ENCODE assay signal across 18 cellular contexts in genomic region chr12:76042147-76042546, GRCh38.
"Had no signal": no experiment of that assay in that cellular context is flagged by ENCODE, and none has a peak within 500 bp of the region (broad histone marks: within the 10 kb centered on the region; RNA-seq: fewer than 3 reads in every experiment).

No MANE protein-coding gene starts in this region.

- H3K36me3 Mint-ChIP-seq: memory B cell had no signal

- H3K27me3 ChIP-seq: dorsolateral prefrontal cortex had no signal

- FAIRE-seq: astrocyte, bronchial epithelial cell, endometrium, kidney had no signal

- H3K27me3 Mint-ChIP-seq: activated CD4-positive, alpha-beta memory T cell treated with anti-CD3 and anti-CD28 coated beads, Interleukin-2, amount 10 ng/mL, durations not matched to agents 7 days and 5 days; activated naive CD4-positive, alpha-beta T cell treated with anti-CD3 and anti-CD28 coated beads, Interleukin-2, amount 10 ng/mL, durations not matched to agents 7 days and 5 days; activated T-cell treated with anti-CD3 and anti-CD28 coated beads, Interleukin-2, amount 50 U/mL, for 24 hours; memory B cell; naive thymus-derived CD8-positive, alpha-beta T cell; stimulated activated memory B cell treated with anti-CD40 and anti-IgM and Interleukin-4, amounts not matched to agents 10 μg/mL and 1 μg/mL and 100 μg/mL, for 72 hours had no signal

- H3K4me3 ChIP-seq: dorsolateral prefrontal cortex, left ventricle myocardium inferior, mucosa of descending colon had no signal

- H3K27ac Mint-ChIP-seq: activated CD4-positive, alpha-beta memory T cell treated with anti-CD3 and anti-CD28 coated beads, Interleukin-2, amount 10 ng/mL, durations not matched to agents 7 days and 5 days; activated naive CD4-positive, alpha-beta T cell treated with anti-CD3 and anti-CD28 coated beads, Interleukin-2, amount 10 ng/mL, durations not matched to agents 7 days and 5 days; activated T-cell treated with anti-CD3 and anti-CD28 coated beads, Interleukin-2, amount 50 U/mL, for 24 hours; memory B cell; stimulated activated memory B cell treated with anti-CD40 and anti-IgM and Interleukin-4, amounts not matched to agents 10 μg/mL and 1 μg/mL and 100 μg/mL, for 72 hours had no signal

- ATAC-seq: esophagus mucosa; mucosa of descending colon; naive thymus-derived CD8-positive, alpha-beta T cell; stimulated activated memory B cell treated with anti-CD40 and anti-IgM and Interleukin-4, amounts not matched to agents 10 μg/mL and 1 μg/mL and 100 μg/mL, for 72 hours had no signal

- H3K4me3 Mint-ChIP-seq: activated CD4-positive, alpha-beta memory T cell treated with anti-CD3 and anti-CD28 coated beads, Interleukin-2, amount 10 ng/mL, durations not matched to agents 7 days and 5 days; activated naive CD4-positive, alpha-beta T cell treated with anti-CD3 and anti-CD28 coated beads, Interleukin-2, amount 10 ng/mL, durations not matched to agents 7 days and 5 days; activated T-cell treated with anti-CD3 and anti-CD28 coated beads, Interleukin-2, amount 50 U/mL, for 24 hours; memory B cell; naive thymus-derived CD8-positive, alpha-beta T cell; stimulated activated memory B cell treated with anti-CD40 and anti-IgM and Interleukin-4, amounts not matched to agents 10 μg/mL and 1 μg/mL and 100 μg/mL, for 72 hours had no signal

- H3K9me3 ChIP-seq: left ventricle myocardium inferior, mucosa of descending colon had no signal

- H3K27ac ChIP-seq: dorsolateral prefrontal cortex, left ventricle myocardium inferior had no signal

- DNase-seq: activated CD4-positive, alpha-beta memory T cell treated with anti-CD3 and anti-CD28 coated beads, Interleukin-2, amount 10 ng/mL, durations not matched to agents 7 days and 5 days; activated CD4-positive, alpha-beta T cell treated with anti-CD3 and anti-CD28 coated beads for 4 hours; activated naive CD4-positive, alpha-beta T cell treated with anti-CD3 and anti-CD28 coated beads, Interleukin-2, amount 10 ng/mL, durations not matched to agents 7 days and 5 days; activated T-cell treated with anti-CD3 and anti-CD28 coated beads, Interleukin-2, amount 50 U/mL, for 24 hours; dorsolateral prefrontal cortex; glutamatergic neuron; hypothalamus; kidney; left ventricle myocardium inferior; mucosa of descending colon; naive thymus-derived CD8-positive, alpha-beta T cell; stimulated activated CD4-positive, alpha-beta T cell treated with anti-CD3 and anti-CD28 coated beads, Interleukin-2, amount 100 ng/mL, for 48 hours had no signal
